Comparison of ENCODE assay signal across 1 cellular context in the genomic region with DNA sequence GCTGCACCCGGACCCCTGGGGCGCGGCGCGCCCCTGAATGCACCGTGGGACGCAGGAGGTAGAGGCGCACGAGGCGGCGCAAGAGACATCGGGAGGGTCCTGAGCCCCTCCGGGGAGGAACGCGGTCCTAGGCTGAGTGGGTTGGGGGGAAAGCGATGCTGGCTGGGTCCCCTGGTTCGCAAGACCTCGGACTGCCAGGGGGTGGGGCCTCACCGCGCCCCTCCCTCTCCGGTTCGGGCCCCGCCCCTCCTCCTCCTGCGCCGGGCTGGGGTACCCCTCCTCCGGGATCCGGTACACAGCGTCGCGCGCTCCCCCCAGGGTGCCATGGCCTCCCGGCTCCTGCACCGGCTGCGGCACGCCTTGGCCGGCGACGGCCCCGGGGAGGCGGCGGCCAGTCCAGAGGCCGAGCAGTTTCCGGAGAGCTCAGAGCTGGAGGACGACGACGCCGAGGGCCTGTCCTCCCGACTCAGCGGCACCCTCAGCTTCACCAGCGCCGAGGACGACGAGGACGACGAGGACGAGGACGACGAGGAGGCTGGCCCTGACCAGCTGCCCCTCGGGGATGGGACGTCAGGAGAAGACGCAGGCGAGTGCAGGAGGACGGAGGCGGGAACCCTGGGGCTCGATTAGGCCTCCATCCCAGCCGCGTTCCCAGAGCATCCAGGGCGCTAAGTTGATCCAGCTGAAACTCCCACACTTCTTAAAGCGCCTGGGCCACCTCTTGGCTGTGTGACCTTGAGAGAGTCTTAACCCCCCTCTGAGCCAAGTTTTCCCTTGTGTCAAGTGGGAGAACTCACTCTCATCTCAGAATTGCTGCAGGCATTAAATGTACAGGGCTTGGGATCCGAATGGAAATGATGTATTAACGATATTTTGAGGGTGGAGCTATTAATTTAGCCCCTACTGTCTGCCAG.
TF ChIP-seq lines count a peak whose summit lies in the region.

No MANE protein-coding gene starts in this region.

TF ChIP-seq in IMR-90, 13 proteins besides CTCF, POLR2A, EP300 and RAD21:
- TF ChIP-seq CHD1 (IDR thresholded peaks at IDR 0.05; ENCODE audit: low read depth, low read length) (no peak), NFE2L2 (IDR thresholded peaks at IDR 0.05; ENCODE audit: low read depth, low read length) (no peak), CEBPB (IDR thresholded peaks at IDR 0.05; ENCODE audit: low read depth, low read length) (no peak), MXI1 (IDR thresholded peaks at IDR 0.05; ENCODE audit: borderline replicate concordance, low read depth, low read length) (no peak), SMC3 (IDR thresholded peaks at IDR 0.05; ENCODE audit: low read depth, low read length) (no peak)
- TF ChIP-seq, protein P1, sequence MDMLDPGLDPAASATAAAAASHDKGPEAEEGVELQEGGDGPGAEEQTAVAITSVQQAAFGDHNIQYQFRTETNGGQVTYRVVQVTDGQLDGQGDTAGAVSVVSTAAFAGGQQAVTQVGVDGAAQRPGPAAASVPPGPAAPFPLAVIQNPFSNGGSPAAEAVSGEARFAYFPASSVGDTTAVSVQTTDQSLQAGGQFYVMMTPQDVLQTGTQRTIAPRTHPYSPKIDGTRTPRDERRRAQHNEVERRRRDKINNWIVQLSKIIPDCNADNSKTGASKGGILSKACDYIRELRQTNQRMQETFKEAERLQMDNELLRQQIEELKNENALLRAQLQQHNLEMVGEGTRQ (IDR thresholded peaks at IDR 0.05; ENCODE audit: low read depth, low read length), result no peak
